In genomic region chr1:52032124-52032784, GRCh38 we compare ENCODE assay signal across 8 cellular contexts.
DNase-seq lines count a peak whose midpoint lies in the region; ATAC-seq and TF ChIP-seq lines count a peak whose summit lies in the region.

No MANE protein-coding gene starts in this region.

- H3K36me3 ChIP-seq in brain microvascular endothelial cell (replicated peaks): no peaks in the 10 kb centered on the region
- no peaks in the 10 kb centered on the region for H3K36me3 ChIP-seq in mucosa of stomach (ENCODE audit: control insufficient read depth, insufficient read depth, low read length)

- no peaks in the 10 kb centered on the region for H3K27me3 ChIP-seq in HL-60 (ENCODE audit: insufficient read depth, poor library complexity, severe bottlenecking)
- H3K27me3 ChIP-seq in brain microvascular endothelial cell (replicated peaks): no peaks in the 10 kb centered on the region
- H3K27me3 ChIP-seq in mucosa of stomach (ENCODE audit: control insufficient read depth, insufficient read depth, low read length): no peaks in the 10 kb centered on the region

- in situ Hi-C loops in brain microvascular endothelial cell (cut with HindIII; ENCODE audit: low pct_ligation_motif_present, low sequenced_read_pairs): no loop called here

- no peaks in the 10 kb centered on the region for H3K9me3 ChIP-seq in mucosa of stomach (ENCODE audit: control insufficient read depth, low read length)

- no peak for TF ChIP-seq CTCF in HL-60 (IDR thresholded peaks at IDR 0.05; ENCODE audit: insufficient read depth, low read length)
- TF ChIP-seq CTCF in brain microvascular endothelial cell (IDR thresholded peaks at IDR 0.05; ENCODE audit: low read depth, low read length, missing control alignments): no peak

- peak overlapping the region; percentile 76 for H3K9ac ChIP-seq in mucosa of stomach (ENCODE audit: low read length)

- DNase-seq in DMS 273 (lab: John Stamatoyannopoulos, UW; ENCODE audit: unreplicated experiment) (peak; percentile 43), DMS 273 treated with DMSO at 0.1 percent for 48 hours (lab: John Stamatoyannopoulos, UW) (no peak), HL-60 (ENCODE audit: low read depth in 1 of 2, low spot score in 1 of 2) (peak in 1 of 2 experiments; percentile 4), brain microvascular endothelial cell (no peak), DMS153 treated with DMSO at 0.1 percent for 48 hours (lab: John Stamatoyannopoulos, UW; ENCODE audit: unreplicated experiment) (no peak), caudate nucleus (lab: John Stamatoyannopoulos, UW) (no peak)

- ATAC-seq in GM21576 (IDR thresholded peaks at IDR 0.05; ENCODE audit: unreplicated experiment): no peak

- H3K27ac ChIP-seq in HL-60 (replicated peaks): peak overlapping the region; percentile 86
- H3K27ac ChIP-seq in brain microvascular endothelial cell: peak overlapping the region; percentile 96
- H3K27ac ChIP-seq in caudate nucleus (ENCODE audit: low read depth, low read length): no peak overlapping the region

- H3K4me1 ChIP-seq in mucosa of stomach (ENCODE audit: control insufficient read depth, insufficient read depth, low read length): peaks cover 36% of the 10 kb centered on the region

- H3K4me3 ChIP-seq in HL-60 (replicated peaks; ENCODE audit: insufficient read depth, low read length) (peak overlapping the region; percentile 66), brain microvascular endothelial cell (ENCODE audit: low read depth, low read length) (peak overlapping the region; percentile 99), mucosa of stomach (ENCODE audit: low read length) (peak overlapping the region; percentile 76)
